In the genomic region with DNA sequence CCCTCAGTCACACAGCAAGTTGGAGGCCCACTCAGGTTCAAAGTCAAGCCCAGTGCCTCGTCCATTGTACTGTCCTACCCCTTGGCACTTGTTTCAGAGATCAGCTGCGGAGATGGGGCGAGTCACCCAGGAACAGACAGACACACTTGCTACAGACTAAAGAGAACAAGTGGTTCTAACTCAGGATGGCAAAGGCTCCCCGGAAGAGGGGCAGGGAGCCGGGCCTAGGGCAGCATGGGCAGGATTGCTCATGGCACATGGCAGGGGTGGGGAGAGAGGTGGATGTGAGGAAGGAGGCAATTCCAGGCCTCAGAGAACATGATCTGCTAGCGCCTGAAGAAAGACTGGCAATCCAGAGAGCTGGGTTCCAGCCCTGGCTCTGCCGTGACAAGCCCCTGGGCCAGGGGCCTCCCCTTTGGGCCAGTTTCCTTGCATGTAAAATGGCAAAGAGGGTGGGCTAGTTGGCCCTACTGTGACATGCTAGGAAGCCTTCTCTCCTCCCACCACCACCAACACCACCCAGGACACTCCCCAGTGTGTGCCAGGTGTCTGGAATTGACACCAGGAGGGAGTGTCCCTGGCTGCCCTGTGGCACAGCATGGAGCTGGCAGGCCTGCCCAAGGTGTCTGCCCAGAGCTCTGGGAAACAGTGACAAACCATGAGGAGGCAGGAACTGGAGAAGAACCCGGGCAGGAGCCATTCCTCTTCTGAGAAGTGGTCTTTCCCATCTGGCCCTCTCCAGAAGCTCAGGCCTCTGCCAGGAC, we compare ENCODE assay signal across 1 cellular context.
TF ChIP-seq lines count a peak whose summit lies in the region.

No MANE protein-coding gene starts in this region.

TF ChIP-seq in GM12878, 131 proteins besides CTCF, POLR2A, EP300 and RAD21:
- TF ChIP-seq TCF12 (IDR thresholded peaks at IDR 0.05; ENCODE audit: low read depth, low read length) (no peak), PRDM15 (CRISPR knock-in tag; IDR thresholded peaks at IDR 0.05) (no peak), NR2C1 (IDR thresholded peaks at IDR 0.05) (no peak), MEF2A (IDR thresholded peaks at IDR 0.05; ENCODE audit: insufficient read depth, low read depth, low read length) (no peak), NR2F1 (conservative IDR thresholded peaks at IDR 0.05) (no peak), JUND (IDR thresholded peaks at IDR 0.05; ENCODE audit: low read depth, low read length) (no peak), NFXL1 (IDR thresholded peaks at IDR 0.05; ENCODE audit: borderline replicate concordance) (no peak), ZNF622 (IDR thresholded peaks at IDR 0.05) (no peak), HDGF (IDR thresholded peaks at IDR 0.05) (no peak), SIX5 (IDR thresholded peaks at IDR 0.05; ENCODE audit: low read depth, low read length, severe bottlenecking) (no peak), ZBED1 (IDR thresholded peaks at IDR 0.05; ENCODE audit: borderline replicate concordance) (no peak), SMARCA5 (IDR thresholded peaks at IDR 0.05) (no peak), TBL1XR1 (IDR thresholded peaks at IDR 0.05; ENCODE audit: low read depth, low read length) (no peak), MTA3 (IDR thresholded peaks at IDR 0.05; ENCODE audit: borderline replicate concordance, low read length) (no peak), ZZZ3 (IDR thresholded peaks at IDR 0.05; ENCODE audit: control insufficient read depth, insufficient read length, low read depth) (no peak), BMI1 (IDR thresholded peaks at IDR 0.05; ENCODE audit: borderline replicate concordance) (no peak)
- TF ChIP-seq, protein P1, sequence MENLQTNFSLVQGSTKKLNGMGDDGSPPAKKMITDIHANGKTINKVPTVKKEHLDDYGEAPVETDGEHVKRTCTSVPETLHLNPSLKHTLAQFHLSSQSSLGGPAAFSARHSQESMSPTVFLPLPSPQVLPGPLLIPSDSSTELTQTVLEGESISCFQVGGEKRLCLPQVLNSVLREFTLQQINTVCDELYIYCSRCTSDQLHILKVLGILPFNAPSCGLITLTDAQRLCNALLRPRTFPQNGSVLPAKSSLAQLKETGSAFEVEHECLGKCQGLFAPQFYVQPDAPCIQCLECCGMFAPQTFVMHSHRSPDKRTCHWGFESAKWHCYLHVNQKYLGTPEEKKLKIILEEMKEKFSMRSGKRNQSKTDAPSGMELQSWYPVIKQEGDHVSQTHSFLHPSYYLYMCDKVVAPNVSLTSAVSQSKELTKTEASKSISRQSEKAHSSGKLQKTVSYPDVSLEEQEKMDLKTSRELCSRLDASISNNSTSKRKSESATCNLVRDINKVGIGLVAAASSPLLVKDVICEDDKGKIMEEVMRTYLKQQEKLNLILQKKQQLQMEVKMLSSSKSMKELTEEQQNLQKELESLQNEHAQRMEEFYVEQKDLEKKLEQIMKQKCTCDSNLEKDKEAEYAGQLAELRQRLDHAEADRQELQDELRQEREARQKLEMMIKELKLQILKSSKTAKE (IDR thresholded peaks at IDR 0.05; ENCODE audit: low read depth, poor library complexity, severe bottlenecking), result no peak
